Comparison of ENCODE assay signal across 8 cellular contexts in the genomic region with DNA sequence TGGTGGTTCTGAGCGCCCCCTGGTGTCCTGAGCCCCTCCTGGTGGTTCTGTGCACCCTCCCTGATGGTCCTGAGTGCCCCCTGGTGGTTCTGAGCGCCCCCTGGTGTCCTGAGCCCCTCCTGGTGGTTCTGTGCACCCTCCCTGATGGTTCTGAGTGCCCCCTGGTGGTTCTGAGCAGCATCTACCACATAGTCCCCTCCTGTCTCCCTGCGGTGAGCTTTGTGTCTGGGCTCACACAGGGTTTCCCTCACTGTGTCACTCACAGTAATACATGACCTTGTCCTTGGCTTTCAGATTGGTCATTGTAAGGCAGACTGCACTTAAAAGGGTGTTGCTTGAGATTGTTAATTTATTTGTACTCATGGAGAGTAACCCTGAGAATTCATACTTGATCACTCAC.
DNase-seq lines count a peak whose midpoint lies in the region; ATAC-seq and TF ChIP-seq lines count a peak whose summit lies in the region.
"Not testable (repeated sequence)": the region's sequence is repeated elsewhere in the genome, so short reads cannot be mapped to it uniquely, and the experiment has no call there.

No MANE protein-coding gene starts in this region.

- DNase-seq in CD4-positive, alpha-beta T cell: peak in 1 of 10 experiments; percentile 12
- DNase-seq in GM13977 (ENCODE audit: low spot score); left lung: not testable (repeated sequence)
- peak; percentile 61 for DNase-seq in activated CD8-positive, alpha-beta memory T cell treated with anti-CD3 and anti-CD28 coated beads, Interleukin-2, amount 10 ng/mL, durations not matched to agents 7 days and 5 days
- DNase-seq in activated naive CD8-positive, alpha-beta T cell treated with anti-CD3 and anti-CD28 coated beads for 36 hours: peak; percentile 50
- peak; percentile 59 for DNase-seq in stimulated activated CD8-positive, alpha-beta memory T cell treated with anti-CD3 and anti-CD28 coated beads, Interleukin-4, amount 100 ng/mL, for 48 hours

- H3K4me3 Mint-ChIP-seq in CD4-positive, alpha-beta T cell; activated CD8-positive, alpha-beta memory T cell treated with anti-CD3 and anti-CD28 coated beads, Interleukin-2, amount 10 ng/mL, durations not matched to agents 7 days and 5 days; activated naive CD8-positive, alpha-beta T cell treated with anti-CD3 and anti-CD28 coated beads for 36 hours: not testable (repeated sequence)

- peak; percentile 31 for ATAC-seq in CD4-positive, alpha-beta T cell (ENCODE audit: poor library complexity)
- ATAC-seq in HG03103 (IDR thresholded peaks at IDR 0.05; ENCODE audit: low read depth, unreplicated experiment): peak; percentile 39
- ATAC-seq in activated CD8-positive, alpha-beta memory T cell treated with anti-CD3 and anti-CD28 coated beads, Interleukin-2, amount 10 ng/mL, durations not matched to agents 7 days and 5 days: peak; percentile 20
- ATAC-seq in left lung: peak; percentile 40

- peak; percentile 19 for TF ChIP-seq CTCF in CD4-positive, alpha-beta T cell (IDR thresholded peaks at IDR 0.05)
- peak; percentile 56 for TF ChIP-seq CTCF in GM13977 (IDR thresholded peaks at IDR 0.05; ENCODE audit: extremely low read depth, insufficient read depth, missing control alignments)
- TF ChIP-seq CTCF in VCaP (conservative IDR thresholded peaks at IDR 0.05): peak; percentile 7; the same call in 1 of the 2 replicates
- TF ChIP-seq CTCF in left lung (IDR thresholded peaks at IDR 0.05): not testable (repeated sequence)

- not testable (repeated sequence) for H3K36me3 Mint-ChIP-seq in CD4-positive, alpha-beta T cell (ENCODE audit: low read depth); activated CD8-positive, alpha-beta memory T cell treated with anti-CD3 and anti-CD28 coated beads, Interleukin-2, amount 10 ng/mL, durations not matched to agents 7 days and 5 days; activated naive CD8-positive, alpha-beta T cell treated with anti-CD3 and anti-CD28 coated beads for 36 hours

- not testable (repeated sequence) for H3K9me3 Mint-ChIP-seq in CD4-positive, alpha-beta T cell; activated CD8-positive, alpha-beta memory T cell treated with anti-CD3 and anti-CD28 coated beads, Interleukin-2, amount 10 ng/mL, durations not matched to agents 7 days and 5 days (ENCODE audit: low read depth); activated naive CD8-positive, alpha-beta T cell treated with anti-CD3 and anti-CD28 coated beads for 36 hours

- H3K4me1 Mint-ChIP-seq in CD4-positive, alpha-beta T cell (ENCODE audit: low read depth): peaks cover 58% of the 10 kb centered on the region
- peaks cover 61% of the 10 kb centered on the region for H3K4me1 Mint-ChIP-seq in activated CD8-positive, alpha-beta memory T cell treated with anti-CD3 and anti-CD28 coated beads, Interleukin-2, amount 10 ng/mL, durations not matched to agents 7 days and 5 days
- peaks cover 45% of the 10 kb centered on the region for H3K4me1 Mint-ChIP-seq in activated naive CD8-positive, alpha-beta T cell treated with anti-CD3 and anti-CD28 coated beads for 36 hours

- not testable (repeated sequence) for H3K36me3 ChIP-seq in left lung

- POLR2A ChIA-PET in CD4-positive, alpha-beta T cell (lab: Charles Lee): interaction anchor here (1.2 kb wide), 1 partner anchor 15 kb away, joined by 4 read pairs; no protein-coding TSS in a partner anchor

- H3K4me1 ChIP-seq in left lung: not testable (repeated sequence)

- CTCF ChIA-PET in CD4-positive, alpha-beta T cell (lab: Charles Lee): interaction anchor here (0.7 to 1.7 kb wide), 6 partner anchors 11 to 53 kb away, joined by 3 to 6 read pairs (median 4); no protein-coding TSS in a partner anchor
- CTCF ChIA-PET in activated CD8-positive, alpha-beta memory T cell treated with anti-CD3 and anti-CD28 coated beads, Interleukin-2, amount 10 ng/mL, durations not matched to agents 7 days and 5 days (lab: Charles Lee): interaction anchor here (0.6 to 3.4 kb wide), 16 partner anchors 11 to 324 kb away, joined by 3 to 39 read pairs (median 4); no protein-coding TSS in a partner anchor

- intact Hi-C loops in CD4-positive, alpha-beta T cell (cut with DNase I, micrococcal nuclease): loop anchor here in 1 of 2 experiments (10.0 kb wide), 1 partner anchor 326 kb away; no protein-coding TSS in a partner anchor
- intact Hi-C loops in left lung (cut with DNase I): not testable (repeated sequence)

- H3K27ac Mint-ChIP-seq in CD4-positive, alpha-beta T cell: peak overlapping the region; percentile 53
- peak overlapping the region; percentile 56 for H3K27ac Mint-ChIP-seq in activated CD8-positive, alpha-beta memory T cell treated with anti-CD3 and anti-CD28 coated beads, Interleukin-2, amount 10 ng/mL, durations not matched to agents 7 days and 5 days
- not testable (repeated sequence) for H3K27ac Mint-ChIP-seq in activated naive CD8-positive, alpha-beta T cell treated with anti-CD3 and anti-CD28 coated beads for 36 hours

- H3K27me3 ChIP-seq in CD4-positive, alpha-beta T cell (ENCODE audit: control insufficient read depth, insufficient read depth, low read length): not testable (repeated sequence)
- peaks cover 0 to 23% of the 10 kb centered on the region in 2 donors for H3K27me3 ChIP-seq in left lung

- in situ Hi-C loops in GM13977 (cut with MboI; ENCODE audit: low pct_unique_long_range_greater_than_20kb, low sequenced_read_pairs, unreplicated experiment): loop anchor here (10.0 kb wide), 1 partner anchor 326 kb away; no protein-coding TSS in a partner anchor

- H3K4me3 ChIP-seq in left lung: not testable (repeated sequence)

- H3K27ac ChIP-seq in CD4-positive, alpha-beta T cell (ENCODE audit: low read depth, low read length); VCaP; left lung: not testable (repeated sequence)

- not testable (repeated sequence) for H3K9me3 ChIP-seq in CD4-positive, alpha-beta T cell (ENCODE audit: control insufficient read depth, low read length); left lung

- H3K27me3 Mint-ChIP-seq in CD4-positive, alpha-beta T cell; activated CD8-positive, alpha-beta memory T cell treated with anti-CD3 and anti-CD28 coated beads, Interleukin-2, amount 10 ng/mL, durations not matched to agents 7 days and 5 days; activated naive CD8-positive, alpha-beta T cell treated with anti-CD3 and anti-CD28 coated beads for 36 hours: not testable (repeated sequence)
